Comparison of ENCODE assay signal across 8 cellular contexts in genomic region chr10:11270135-11270857, GRCh38.
DNase-seq lines count a peak whose midpoint lies in the region; ATAC-seq and TF ChIP-seq lines count a peak whose summit lies in the region.

No MANE protein-coding gene starts in this region.

- DNase-seq in NCI-H1694 (lab: John Stamatoyannopoulos, UW) (peak; percentile 3), NCI-H1694 treated with DMSO at 0.1 percent for 48 hours (lab: John Stamatoyannopoulos, UW) (no peak), fibroblast of lung (ENCODE audit: low read depth in 2 of 2) (peak; percentile 51 to 71)
- DNase-seq in activated T-cell treated with anti-CD3 and anti-CD28 coated beads, Interleukin-2, amount 50 U/mL, for 24 hours: peak; percentile 84

- H3K9me3 ChIP-seq in OCI-LY1 (ENCODE audit: low read length): no peaks in the 10 kb centered on the region
- no peaks in the 10 kb centered on the region for H3K9me3 ChIP-seq in fibroblast of lung (ENCODE audit: control insufficient read depth, insufficient read depth, low read depth, low read length)
- no peaks in the 10 kb centered on the region for H3K9me3 ChIP-seq in neutrophil
- H3K9me3 ChIP-seq in subcutaneous abdominal adipose tissue (ENCODE audit: control insufficient read depth in 5 of 5, low read length in 5 of 5): no peaks in the 10 kb centered on the region

- H3K4me1 Mint-ChIP-seq in activated T-cell treated with anti-CD3 and anti-CD28 coated beads, Interleukin-2, amount 50 U/mL, for 24 hours (ENCODE audit: low read depth): peaks cover 95% of the 10 kb centered on the region

- H3K4me3 Mint-ChIP-seq in activated T-cell treated with anti-CD3 and anti-CD28 coated beads, Interleukin-2, amount 50 U/mL, for 24 hours: peak overlapping the region; percentile 47

- H3K4me3 ChIP-seq in OCI-LY1 (ENCODE audit: low read depth, low read length, poor library complexity, severe bottlenecking) (no peak overlapping the region), fibroblast of lung (replicated peaks in 1 of 4; ENCODE audit: control extremely low read depth in 1 of 4, insufficient read depth in 1 of 4, low read depth in 3 of 4, low read length in 4 of 4) (no peak overlapping the region), neutrophil (ENCODE audit: low read depth in 1 of 2, low read length in 1 of 2) (no peak overlapping the region), subcutaneous abdominal adipose tissue (ENCODE audit: low read depth in 1 of 5, low read length in 5 of 5) (no peak overlapping the region)

- H3K27me3 ChIP-seq in OCI-LY1 (ENCODE audit: insufficient read depth, low read length) (no peaks in the 10 kb centered on the region), fibroblast of lung (ENCODE audit: control insufficient read depth, insufficient read depth, low read length) (no peaks in the 10 kb centered on the region), neutrophil (no peaks in the 10 kb centered on the region), subcutaneous abdominal adipose tissue (ENCODE audit: control insufficient read depth in 5 of 5, insufficient read depth in 4 of 5, low read length in 5 of 5) (no peaks in the 10 kb centered on the region)

- no peaks in the 10 kb centered on the region for H3F3A ChIP-seq in OCI-LY1 (ENCODE audit: insufficient read depth, low read length)

- H3K4me1 ChIP-seq in OCI-LY1 (ENCODE audit: insufficient read depth, low read length, severe bottlenecking) (peaks cover 8% of the 10 kb centered on the region), fibroblast of lung (ENCODE audit: control insufficient read depth, extremely low read depth, insufficient read depth, low read length) (no peaks in the 10 kb centered on the region), neutrophil (ENCODE audit: control insufficient read depth in 1 of 2, insufficient read depth in 1 of 2, low read depth in 1 of 2, low read length in 1 of 2) (no peaks in the 10 kb centered on the region), subcutaneous abdominal adipose tissue (ENCODE audit: control insufficient read depth in 5 of 5, insufficient read depth in 5 of 5, low read length in 5 of 5) (peaks cover 0 to 13% (median 5%) of the 10 kb centered on the region in 5 donors)

- H3K9ac ChIP-seq in OCI-LY1 (ENCODE audit: low read length): no peak overlapping the region
- no peak overlapping the region for H3K9ac ChIP-seq in fibroblast of lung (ENCODE audit: insufficient read depth, low read length)
- no peak overlapping the region for H3K9ac ChIP-seq in subcutaneous abdominal adipose tissue (ENCODE audit: low read length in 5 of 5)

- peaks cover 97% of the 10 kb centered on the region for H3K36me3 Mint-ChIP-seq in activated T-cell treated with anti-CD3 and anti-CD28 coated beads, Interleukin-2, amount 50 U/mL, for 24 hours (ENCODE audit: low read depth)

- H3K79me2 ChIP-seq in OCI-LY1 (ENCODE audit: insufficient read depth, low read length): no peaks in the 10 kb centered on the region
- no peaks in the 10 kb centered on the region for H3K79me2 ChIP-seq in fibroblast of lung (ENCODE audit: control insufficient read depth, insufficient read depth, low read length)

- H3K27me3 Mint-ChIP-seq in activated T-cell treated with anti-CD3 and anti-CD28 coated beads, Interleukin-2, amount 50 U/mL, for 24 hours: no peaks in the 10 kb centered on the region

- no peak overlapping the region for H3K4me2 ChIP-seq in OCI-LY1 (ENCODE audit: low read length)
- H3K4me2 ChIP-seq in fibroblast of lung (ENCODE audit: extremely low read depth, insufficient read depth, low read length): no peak overlapping the region

- H3K9me3 Mint-ChIP-seq in activated T-cell treated with anti-CD3 and anti-CD28 coated beads, Interleukin-2, amount 50 U/mL, for 24 hours: no peaks in the 10 kb centered on the region

- H3K36me3 ChIP-seq in OCI-LY1 (ENCODE audit: insufficient read depth, low read length): no peaks in the 10 kb centered on the region
- H3K36me3 ChIP-seq in fibroblast of lung (ENCODE audit: control insufficient read depth, insufficient read depth, low read length): peaks cover 1% of the 10 kb centered on the region
- H3K36me3 ChIP-seq in neutrophil: peaks cover 95% of the 10 kb centered on the region
- peaks cover 18 to 67% (median 45%) of the 10 kb centered on the region in 5 donors for H3K36me3 ChIP-seq in subcutaneous abdominal adipose tissue (ENCODE audit: control insufficient read depth in 5 of 5, insufficient read depth in 5 of 5, low read length in 5 of 5)

- H3K27ac Mint-ChIP-seq in activated T-cell treated with anti-CD3 and anti-CD28 coated beads, Interleukin-2, amount 50 U/mL, for 24 hours: peak overlapping the region; percentile 93

- H2AFZ ChIP-seq in OCI-LY1 (ENCODE audit: low read length) (no peak overlapping the region), fibroblast of lung (ENCODE audit: low read length) (no peak overlapping the region)

- no peaks in the 10 kb centered on the region for H3K9me2 ChIP-seq in OCI-LY1 (ENCODE audit: low read depth, low read length)

- H4K20me1 ChIP-seq in OCI-LY1 (ENCODE audit: insufficient read depth, low read length): no peaks in the 10 kb centered on the region
- H4K20me1 ChIP-seq in fibroblast of lung (ENCODE audit: control insufficient read depth, extremely low read depth, insufficient read depth, low read length): no peaks in the 10 kb centered on the region

- no peak overlapping the region for H3K27ac ChIP-seq in OCI-LY1 (ENCODE audit: low read depth, low read length, poor library complexity, severe bottlenecking)
- H3K27ac ChIP-seq in fibroblast of lung (ENCODE audit: insufficient read depth, low read length): no peak overlapping the region
- peak overlapping the region; percentile 8 for H3K27ac ChIP-seq in neutrophil
- H3K27ac ChIP-seq in subcutaneous abdominal adipose tissue (ENCODE audit: low read depth, low read length): peak overlapping the region; percentile 13

- ATAC-seq in HG02885 (IDR thresholded peaks at IDR 0.05; ENCODE audit: poor library complexity, unreplicated experiment): peak; percentile 87

- TF ChIP-seq CTCF in OCI-LY1 (IDR thresholded peaks at IDR 0.05; ENCODE audit: low read length) (peak; percentile 90), fibroblast of lung (conservative IDR thresholded peaks at IDR 0.05 in 1 of 2, IDR thresholded peaks at IDR 0.05 in 1 of 2; ENCODE audit: low read depth in 1 of 2, low read length in 2 of 2) (peak; percentile 88 to 95), neutrophil (IDR thresholded peaks at IDR 0.05) (peak; percentile 14)

Comparison
In these comparisons a context has a peak if more than half of its experiments do, and no peak if none do; other contexts are left out.
1. H3K27ac ChIP-seq: peak in neutrophil (single experiment) and subcutaneous abdominal adipose tissue (single experiment); none in OCI-LY1 (single experiment) and fibroblast of lung (single experiment).
2. CTCF ChIP-seq: peak in every context shown above with its lines; median percentile 92 in fibroblast of lung; 90 in OCI-LY1; 14 in neutrophil.